In the genomic region with DNA sequence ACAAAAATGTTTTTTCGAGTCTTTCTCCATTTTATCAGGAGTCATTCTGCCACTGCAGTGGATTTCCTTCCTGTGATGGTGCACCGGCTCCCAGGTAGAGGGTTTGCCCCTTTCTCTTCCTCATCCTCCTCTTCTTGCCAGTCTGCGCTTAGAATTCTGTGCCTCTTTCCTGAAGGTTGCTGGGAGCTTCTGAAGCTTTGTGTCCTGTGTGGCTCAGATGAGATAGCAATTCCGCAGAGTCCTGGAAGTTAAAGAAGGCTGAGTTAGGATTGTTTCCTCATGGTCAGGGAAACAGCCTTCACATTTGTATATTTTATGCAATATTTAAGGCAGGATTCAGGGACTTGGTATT, we compare ENCODE assay signal across 1 cellular context.
TF ChIP-seq lines count a peak whose summit lies in the region.

No MANE protein-coding gene starts in this region.

TF ChIP-seq in HepG2, 621 proteins besides CTCF, POLR2A, EP300 and RAD21:
- TF ChIP-seq ZNF788 (CRISPR knock-in tag; IDR thresholded peaks at IDR 0.05; ENCODE audit: borderline replicate concordance): no peak
- no peak for TF ChIP-seq ZNF34 (CRISPR knock-in tag; IDR thresholded peaks at IDR 0.05; ENCODE audit: borderline replicate concordance)
- TF ChIP-seq, protein P1, sequence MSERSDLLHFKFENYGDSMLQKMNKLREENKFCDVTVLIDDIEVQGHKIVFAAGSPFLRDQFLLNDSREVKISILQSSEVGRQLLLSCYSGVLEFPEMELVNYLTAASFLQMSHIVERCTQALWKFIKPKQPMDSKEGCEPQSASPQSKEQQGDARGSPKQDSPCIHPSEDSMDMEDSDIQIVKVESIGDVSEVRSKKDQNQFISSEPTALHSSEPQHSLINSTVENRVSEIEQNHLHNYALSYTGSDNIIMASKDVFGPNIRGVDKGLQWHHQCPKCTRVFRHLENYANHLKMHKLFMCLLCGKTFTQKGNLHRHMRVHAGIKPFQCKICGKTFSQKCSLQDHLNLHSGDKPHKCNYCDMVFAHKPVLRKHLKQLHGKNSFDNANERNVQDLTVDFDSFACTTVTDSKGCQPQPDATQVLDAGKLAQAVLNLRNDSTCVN (CRISPR knock-in tag; IDR thresholded peaks at IDR 0.05; ENCODE audit: borderline replicate concordance): no peak
- TF ChIP-seq SMARCC2 (IDR thresholded peaks at IDR 0.05): no peak
- TF ChIP-seq ZNF883 (CRISPR knock-in tag; IDR thresholded peaks at IDR 0.05; ENCODE audit: not compliant biosample characterization): no peak
- TF ChIP-seq HOXA7 (CRISPR knock-in tag; IDR thresholded peaks at IDR 0.05): no peak
- TF ChIP-seq, protein P2, sequence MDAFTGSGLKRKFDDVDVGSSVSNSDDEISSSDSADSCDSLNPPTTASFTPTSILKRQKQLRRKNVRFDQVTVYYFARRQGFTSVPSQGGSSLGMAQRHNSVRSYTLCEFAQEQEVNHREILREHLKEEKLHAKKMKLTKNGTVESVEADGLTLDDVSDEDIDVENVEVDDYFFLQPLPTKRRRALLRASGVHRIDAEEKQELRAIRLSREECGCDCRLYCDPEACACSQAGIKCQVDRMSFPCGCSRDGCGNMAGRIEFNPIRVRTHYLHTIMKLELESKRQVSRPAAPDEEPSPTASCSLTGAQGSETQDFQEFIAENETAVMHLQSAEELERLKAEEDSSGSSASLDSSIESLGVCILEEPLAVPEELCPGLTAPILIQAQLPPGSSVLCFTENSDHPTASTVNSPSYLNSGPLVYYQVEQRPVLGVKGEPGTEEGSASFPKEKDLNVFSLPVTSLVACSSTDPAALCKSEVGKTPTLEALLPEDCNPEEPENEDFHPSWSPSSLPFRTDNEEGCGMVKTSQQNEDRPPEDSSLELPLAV (CRISPR knock-in tag; conservative IDR thresholded peaks at IDR 0.05; ENCODE audit: low read depth): no peak
- no peak for TF ChIP-seq STAT6 (CRISPR knock-in tag; IDR thresholded peaks at IDR 0.05; ENCODE audit: borderline replicate concordance)
- no peak for TF ChIP-seq SRSF4 (IDR thresholded peaks at IDR 0.05; ENCODE audit: low read depth, low read length, poor library complexity, severe bottlenecking)
- TF ChIP-seq SUZ12 (IDR thresholded peaks at IDR 0.05; ENCODE audit: low read depth, low read length): no peak
- TF ChIP-seq RFX5 (IDR thresholded peaks at IDR 0.05; ENCODE audit: low read depth, low read length): no peak
- no peak for TF ChIP-seq CREBL2 (CRISPR knock-in tag; IDR thresholded peaks at IDR 0.05; ENCODE audit: borderline replicate concordance)
- TF ChIP-seq ZNF432 (CRISPR knock-in tag; IDR thresholded peaks at IDR 0.05; ENCODE audit: borderline replicate concordance): no peak
- no peak for TF ChIP-seq ZNF761 (CRISPR knock-in tag; conservative IDR thresholded peaks at IDR 0.05)
- TF ChIP-seq ZNF75D (CRISPR knock-in tag; IDR thresholded peaks at IDR 0.05; ENCODE audit: borderline replicate concordance): no peak
